1 cellular context compared by ENCODE assay signal in genomic region chr14:104433401-104434213, GRCh38.
TF ChIP-seq lines count a peak whose summit lies in the region.

No MANE protein-coding gene starts in this region.

TF ChIP-seq in H1, 55 proteins besides CTCF, POLR2A, EP300 and RAD21:
- TF ChIP-seq CBX5 (IDR thresholded peaks at IDR 0.05; ENCODE audit: low read depth, low read length) (no peak), KDM5A (IDR thresholded peaks at IDR 0.05; ENCODE audit: low read length) (no peak), NANOG (IDR thresholded peaks at IDR 0.05; ENCODE audit: insufficient read depth, low read depth, low read length, poor library complexity, severe bottlenecking) (no peak), TEAD4 (IDR thresholded peaks at IDR 0.05; ENCODE audit: low read depth, low read length) (no peak), KDM1A (IDR thresholded peaks at IDR 0.05; ENCODE audit: borderline replicate concordance, low read length) (no peak), RNF2 (IDR thresholded peaks at IDR 0.05; ENCODE audit: borderline replicate concordance, low read depth, low read length, missing control alignments, poor library complexity, severe bottlenecking) (no peak), PHF8 (conservative IDR thresholded peaks at IDR 0.05; ENCODE audit: low read depth, low read length) (no peak), GTF2F1 (IDR thresholded peaks at IDR 0.05; ENCODE audit: borderline replicate concordance, low read depth, low read length) (no peak), SP2 (IDR thresholded peaks at IDR 0.05; ENCODE audit: low read length) (no peak)
